8 cellular contexts compared by ENCODE assay signal in the genomic region with DNA sequence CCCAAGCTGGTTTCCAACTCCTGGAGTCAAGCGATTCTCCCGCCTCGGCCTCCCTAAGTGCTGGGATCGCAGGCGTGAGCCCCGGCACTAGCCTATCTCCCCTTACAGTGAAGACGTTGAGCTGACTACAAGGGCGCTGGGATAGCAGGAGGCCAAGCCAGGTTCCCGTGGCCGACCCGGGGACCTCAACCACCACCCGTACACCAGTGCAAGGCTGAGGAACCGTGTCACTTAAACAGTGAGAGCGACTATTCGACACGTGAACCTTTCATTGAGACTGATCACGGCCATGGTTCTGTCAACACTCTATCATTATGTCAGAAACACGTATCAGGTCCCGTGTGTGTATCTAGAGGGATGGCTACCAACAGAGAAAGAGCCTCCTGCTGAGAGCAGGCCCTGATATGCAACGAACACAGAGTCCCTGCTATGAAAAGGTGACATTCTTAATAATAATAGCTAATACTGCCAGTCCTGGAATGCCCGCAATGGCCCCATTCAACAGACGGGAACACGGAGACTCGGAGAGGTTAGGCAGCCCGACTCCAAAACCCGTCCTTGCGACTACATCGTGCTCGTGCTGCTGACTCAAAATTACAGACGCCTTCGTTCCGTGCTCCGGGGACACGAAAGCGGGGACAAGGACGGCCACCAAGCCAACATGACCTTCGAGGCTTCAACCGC. TPM values are rescaled to one million over a fixed set of nuclear protein-coding genes. Genes with fewer than 3 reads are reported as not detected.
A peak's percentile ranks its signal among the peaks of the same experiment; 100 is the strongest.
DNase-seq lines count a peak whose midpoint lies in the region; ATAC-seq lines count a peak whose summit lies in the region.

No MANE protein-coding gene starts in this region.

- H3K36me3 Mint-ChIP-seq in activated naive CD8-positive, alpha-beta T cell treated with anti-CD3 and anti-CD28 coated beads, Interleukin-2, amount 10 ng/mL, durations not matched to agents 7 days and 5 days: peaks cover 13% of the 10 kb centered on the region

- H3K4me3 Mint-ChIP-seq in activated naive CD8-positive, alpha-beta T cell treated with anti-CD3 and anti-CD28 coated beads, Interleukin-2, amount 10 ng/mL, durations not matched to agents 7 days and 5 days: peak overlapping the region; percentile 90

- intact Hi-C loops in right cardiac atrium (cut with DNase I): loop anchor here in 1 of 4 donors (10.0 kb wide), 1 partner anchor 61 kb away; no protein-coding TSS in a partner anchor

- H3K27ac Mint-ChIP-seq in activated naive CD8-positive, alpha-beta T cell treated with anti-CD3 and anti-CD28 coated beads, Interleukin-2, amount 10 ng/mL, durations not matched to agents 7 days and 5 days: peak overlapping the region; percentile 89

- no peaks in the 10 kb centered on the region for H3K27me3 ChIP-seq in right cardiac atrium (ENCODE audit: control insufficient read depth, insufficient read depth)
- H3K27me3 ChIP-seq in skeletal muscle tissue (ENCODE audit: control insufficient read depth in 3 of 3, insufficient read depth in 3 of 3, low read length in 3 of 3): no peaks in the 10 kb centered on the region

- no peak for ATAC-seq in activated naive CD8-positive, alpha-beta T cell treated with anti-CD3 and anti-CD28 coated beads, Interleukin-2, amount 10 ng/mL, durations not matched to agents 7 days and 5 days (ENCODE audit: low read depth)
- peak in 1 of 2 donors; percentile 3 for ATAC-seq in right cardiac atrium
- no peak for ATAC-seq in GM18498 (IDR thresholded peaks at IDR 0.05; ENCODE audit: unreplicated experiment)

- H3K36me3 ChIP-seq in skeletal muscle tissue (ENCODE audit: control insufficient read depth in 3 of 3, insufficient read depth in 3 of 3, low read length in 3 of 3): peaks cover 0 to 2% (median 0%) of the 10 kb centered on the region in 3 donors

- H3K4me3 ChIP-seq in right cardiac atrium (ENCODE audit: low read length) (peak overlapping the region; percentile 72), skeletal muscle tissue (ENCODE audit: low read length in 3 of 3) (peak overlapping the region; percentile 90 to 94 (median 91))

- H3K9me3 Mint-ChIP-seq in activated naive CD8-positive, alpha-beta T cell treated with anti-CD3 and anti-CD28 coated beads, Interleukin-2, amount 10 ng/mL, durations not matched to agents 7 days and 5 days: no peaks in the 10 kb centered on the region

- H3K9ac ChIP-seq in skeletal muscle tissue (ENCODE audit: low read depth in 1 of 3, low read length in 3 of 3): peak overlapping the region; percentile 94 to 99 (median 96)

- DNase-seq in NCI-H2029 treated with DMSO at 0.1 percent for 48 hours (lab: John Stamatoyannopoulos, UW): peak; percentile 60
- no peak for DNase-seq in NCI-H2029 (lab: John Stamatoyannopoulos, UW)
- peak; percentile 64 for DNase-seq in NAMALWA (ENCODE audit: low spot score)
- peak; percentile 38 for DNase-seq in activated naive CD8-positive, alpha-beta T cell treated with anti-CD3 and anti-CD28 coated beads, Interleukin-2, amount 10 ng/mL, durations not matched to agents 7 days and 5 days
- DNase-seq in right cardiac atrium: peak; percentile 27 to 71 (median 64)
- no peak for DNase-seq in cortex of kidney (lab: John Stamatoyannopoulos, UW)

- H3K9me3 ChIP-seq in right cardiac atrium (ENCODE audit: control insufficient read depth, low read length) (no peaks in the 10 kb centered on the region), skeletal muscle tissue (ENCODE audit: control insufficient read depth in 3 of 3, low read length in 3 of 3) (no peaks in the 10 kb centered on the region)

- 12% methylated on average over 38 of the region's 38 CpGs for WGBS in right cardiac atrium

- H3K27me3 Mint-ChIP-seq in activated naive CD8-positive, alpha-beta T cell treated with anti-CD3 and anti-CD28 coated beads, Interleukin-2, amount 10 ng/mL, durations not matched to agents 7 days and 5 days: peaks cover 6% of the 10 kb centered on the region

- POLR2A ChIA-PET in activated naive CD8-positive, alpha-beta T cell treated with anti-CD3 and anti-CD28 coated beads, Interleukin-2, amount 10 ng/mL, durations not matched to agents 7 days and 5 days (lab: Charles Lee): interaction anchor here (0.6 to 2.1 kb wide), 11 partner anchors 15 to 572 kb away, joined by 3 to 18 read pairs (median 6); a partner anchor contains a TSS

- peaks cover 8% of the 10 kb centered on the region for H3K4me1 ChIP-seq in right cardiac atrium (ENCODE audit: control insufficient read depth, insufficient read depth, low read length)
- peaks cover 30 to 36% (median 32%) of the 10 kb centered on the region in 3 donors for H3K4me1 ChIP-seq in skeletal muscle tissue (ENCODE audit: control insufficient read depth in 3 of 3, insufficient read depth in 3 of 3, low read length in 3 of 3)

- H3K27ac ChIP-seq in right cardiac atrium (ENCODE audit: low read length) (peak overlapping the region; percentile 96), skeletal muscle tissue (ENCODE audit: low read depth, low read length) (peak overlapping the region; percentile 99)

- H3K4me1 Mint-ChIP-seq in activated naive CD8-positive, alpha-beta T cell treated with anti-CD3 and anti-CD28 coated beads, Interleukin-2, amount 10 ng/mL, durations not matched to agents 7 days and 5 days: peaks cover 39% of the 10 kb centered on the region

RNA-seq across cellular contexts. Expression of a gene that starts 0.9 kb away (rescaled TPM):
- total RNA-seq in activated naive CD8-positive, alpha-beta T cell treated with anti-CD3 and anti-CD28 coated beads, Interleukin-2, amount 10 ng/mL, durations not matched to agents 7 days and 5 days: 10 to 100 TPM; 38.3 to 40.3 TPM
- total RNA-seq in right cardiac atrium: 10 to 100 TPM; 73.1 to 88.4 (median 80.2) TPM
- polyA plus RNA-seq in right cardiac atrium: 53.3 TPM
- 60.5 TPM for total RNA-seq in skeletal muscle tissue

RNA-seq across cellular contexts. Expression of a gene that starts 31.6 kb away (rescaled TPM):
- 1 to 10 TPM; 5.5 to 6.6 TPM for total RNA-seq in activated naive CD8-positive, alpha-beta T cell treated with anti-CD3 and anti-CD28 coated beads, Interleukin-2, amount 10 ng/mL, durations not matched to agents 7 days and 5 days
- total RNA-seq in right cardiac atrium: 1 to 10 TPM; 1.7 to 3.9 (median 2.0) TPM
- polyA plus RNA-seq in right cardiac atrium: 1.9 TPM
- total RNA-seq in skeletal muscle tissue: 1.0 TPM

Comparison
In these comparisons a context has a peak if more than half of its experiments do, and no peak if none do; other contexts are left out.
1. DNase-seq: peak in NCI-H2029 treated with DMSO at 0.1 percent for 48 hours (single experiment), NAMALWA (single experiment), activated naive CD8-positive, alpha-beta T cell treated with anti-CD3 and anti-CD28 coated beads, Interleukin-2, amount 10 ng/mL, durations not matched to agents 7 days and 5 days (single experiment) and right cardiac atrium (3 of 3); none in NCI-H2029 (single experiment) and cortex of kidney (single experiment).